In genomic region chr4:48798117-48798516, GRCh38 we compare ENCODE assay signal across 21 cellular contexts.
"Had no signal": no experiment of that assay in that cellular context is flagged by ENCODE, and none has a peak within 500 bp of the region (broad histone marks: within the 10 kb centered on the region; RNA-seq: fewer than 3 reads in every experiment).

No MANE protein-coding gene starts in this region.

- H3K4me3 ChIP-seq: hepatocyte, left ventricle myocardium inferior, lung, ovary, right atrium auricular region, skin epidermis, stomach, transverse colon, upper lobe of left lung, vagina had no signal

- H3K36me3 ChIP-seq: left ventricle myocardium inferior, ovary, right atrium auricular region, stomach, transverse colon, upper lobe of left lung, vagina had no signal

- H3K27me3 ChIP-seq: hepatocyte, ovary, right atrium auricular region, stomach, transverse colon, upper lobe of left lung, vagina had no signal

- DNase-seq: islet precursor cell; left ventricle myocardium inferior; mesendoderm; naive B cell; natural killer cell; nephron progenitor cell; ovary; stimulated activated CD4-positive, alpha-beta T cell treated with anti-CD3 and anti-CD28 coated beads, Interleukin-12 subunit alpha, Interleukin-12 subunit beta, amount 100 ng/mL, for 4 hours; stimulated activated CD4-positive, alpha-beta T cell treated with anti-CD3 and anti-CD28 coated beads, Interleukin-15, amount 100 ng/mL, for 24 hours; stimulated activated CD4-positive, alpha-beta T cell treated with anti-CD3 and anti-CD28 coated beads, Interleukin-2, amount 100 ng/mL, for 24 hours; stimulated activated CD4-positive, alpha-beta T cell treated with anti-CD3 and anti-CD28 coated beads, Interleukin-4, amount 100 ng/mL, for 1 hour; stimulated activated naive B cell treated with anti-CD40 and anti-IgM and Interleukin-4, amounts not matched to agents 10 μg/mL and 1 μg/mL and 100 μg/mL, for 72 hours; stimulated activated naive CD8-positive, alpha-beta T cell treated with anti-CD3 and anti-CD28 coated beads, Interleukin-15, Interleukin-2, amounts not matched to agents 100 U/mL and 50 U/mL, for 24 hours; stomach; transverse colon; upper lobe of left lung had no signal

- H3K27ac ChIP-seq: hepatocyte, left ventricle myocardium inferior, ovary, right atrium auricular region, skin epidermis, stomach, transverse colon, upper lobe of left lung, vagina had no signal

- H3K9me3 ChIP-seq: left ventricle myocardium inferior, ovary, right atrium auricular region, stomach, transverse colon, upper lobe of left lung, vagina had no signal
